In genomic region chr3:53123510-53123909, GRCh38 we compare ENCODE assay signal across 14 cellular contexts.
"Had no signal": no experiment of that assay in that cellular context is flagged by ENCODE, and none has a peak within 500 bp of the region (broad histone marks: within the 10 kb centered on the region; RNA-seq: fewer than 3 reads in every experiment).

No MANE protein-coding gene starts in this region.

- H3K27ac ChIP-seq: foreskin keratinocyte, hepatocyte, sigmoid colon, tibial artery, upper lobe of right lung, vagina had no signal

- H2AFZ ChIP-seq: hepatocyte had no signal

- H3K27ac Mint-ChIP-seq: endodermal cell, nephron progenitor cell had no signal

- H3K27me3 Mint-ChIP-seq: naive thymus-derived CD4-positive, alpha-beta T cell had no signal

- H3K4me3 Mint-ChIP-seq: endodermal cell; naive thymus-derived CD4-positive, alpha-beta T cell; nephron progenitor cell had no signal

- H3K4me1 Mint-ChIP-seq: nephron progenitor cell had no signal

- H3K9me3 ChIP-seq: sigmoid colon, tibial artery, upper lobe of right lung, vagina had no signal

- H3K9me3 Mint-ChIP-seq: endodermal cell; naive thymus-derived CD4-positive, alpha-beta T cell; nephron progenitor cell had no signal

- ATAC-seq: foreskin keratinocyte; left colon; stimulated activated naive CD8-positive, alpha-beta T cell treated with anti-CD3 and anti-CD28 coated beads, Interleukin-15, Interleukin-2, amounts not matched to agents 100 U/mL and 50 U/mL, for 24 hours had no signal

- H3K4me1 ChIP-seq: foreskin keratinocyte, sigmoid colon, tibial artery, upper lobe of right lung had no signal

- H3K4me2 ChIP-seq: hepatocyte had no signal

- H3K27me3 ChIP-seq: foreskin keratinocyte, hepatocyte, sigmoid colon, tibial artery, upper lobe of right lung, vagina had no signal

- DNase-seq: endodermal cell; foreskin keratinocyte; kidney; left colon; naive thymus-derived CD4-positive, alpha-beta T cell; nephron progenitor cell; sigmoid colon; stimulated activated CD4-positive, alpha-beta T cell treated with anti-CD3 and anti-CD28 coated beads, Interleukin-12 subunit alpha, Interleukin-12 subunit beta, amount 100 ng/mL, for 4 hours; stimulated activated naive CD8-positive, alpha-beta T cell treated with anti-CD3 and anti-CD28 coated beads, Interleukin-15, Interleukin-2, amounts not matched to agents 100 U/mL and 50 U/mL, for 24 hours; tibial artery had no signal

- H3K4me3 ChIP-seq: hepatocyte, sigmoid colon, skin epidermis, tibial artery, upper lobe of right lung, vagina had no signal
